ENCODE assay signal across 30 cellular contexts in genomic region chr9:107536462-107536861, GRCh38.
"Had no signal": no experiment of that assay in that cellular context is flagged by ENCODE, and none has a peak within 500 bp of the region (broad histone marks: within the 10 kb centered on the region; RNA-seq: fewer than 3 reads in every experiment).

No MANE protein-coding gene starts in this region.

- H3K4me3 ChIP-seq: adrenal gland, body of pancreas, esophagus muscularis mucosa, gastrocnemius medialis had no signal

- H3K27ac ChIP-seq: adrenal gland, body of pancreas, esophagus muscularis mucosa, foreskin keratinocyte, gastrocnemius medialis had no signal

- ATAC-seq: activated CD4-positive, alpha-beta T cell treated with anti-CD3 and anti-CD28 coated beads for 36 hours; activated naive CD8-positive, alpha-beta T cell treated with anti-CD3 and anti-CD28 coated beads, Interleukin-2, amount 50 U/mL, for 24 hours; activated T-cell treated with anti-CD3 and anti-CD28 coated beads, Interleukin-2, amount 50 U/mL, for 4 hours; body of pancreas; effector memory CD8-positive, alpha-beta T cell; foreskin keratinocyte; gastrocnemius medialis had no signal

- H3K27me3 ChIP-seq: adrenal gland, esophagus muscularis mucosa, foreskin keratinocyte, gastrocnemius medialis had no signal

- H3K9me3 Mint-ChIP-seq: activated CD4-positive, alpha-beta memory T cell treated with anti-CD3 and anti-CD28 coated beads, Interleukin-2, amount 10 ng/mL, durations not matched to agents 7 days and 5 days; activated CD4-positive, alpha-beta T cell treated with anti-CD3 and anti-CD28 coated beads, Interleukin-2, amount 10 ng/mL, durations not matched to agents 24 days and 14 days; activated naive CD4-positive, alpha-beta T cell treated with anti-CD3 and anti-CD28 coated beads for 36 hours; activated naive CD4-positive, alpha-beta T cell treated with anti-CD3 and anti-CD28 coated beads, Interleukin-2, amount 50 U/mL, for 24 hours; activated naive CD8-positive, alpha-beta T cell treated with anti-CD3 and anti-CD28 coated beads for 36 hours; activated naive CD8-positive, alpha-beta T cell treated with anti-CD3 and anti-CD28 coated beads, Interleukin-2, amount 50 U/mL, for 24 hours; activated T-cell treated with anti-CD3 and anti-CD28 coated beads, Interleukin-2, amount 50 U/mL, for 4 hours; activated T-helper 1 cell treated with anti-CD3 and anti-CD28 coated beads, Interleukin-12 subunit alpha, Interleukin-12 subunit beta, Interleukin-2, Interleukin-4 antibody, amounts not matched to agents 30 ng/mL and 10 ng/mL and 1 ng/mL, durations not matched to agents 14 hours and 24 hours and 36 hours; activated T-helper 2 cell treated with anti-CD3 and anti-CD28 coated beads, Interferon-gamma antibody, Interleukin-2, Interleukin-4, amounts not matched to agents 10 μg/mL and 5 μg/mL and 100 μg/mL, durations not matched to agents 14 hours and 24 hours and 36 hours; effector memory CD8-positive, alpha-beta T cell had no signal

- H3K36me3 Mint-ChIP-seq: activated naive CD4-positive, alpha-beta T cell treated with anti-CD3 and anti-CD28 coated beads, Interleukin-2, amount 50 U/mL, for 24 hours; activated naive CD8-positive, alpha-beta T cell treated with anti-CD3 and anti-CD28 coated beads for 36 hours had no signal

- H3K9me3 ChIP-seq: adrenal gland, body of pancreas, esophagus muscularis mucosa, gastrocnemius medialis had no signal

- H3K27ac Mint-ChIP-seq: activated CD4-positive, alpha-beta memory T cell treated with anti-CD3 and anti-CD28 coated beads, Interleukin-2, amount 10 ng/mL, durations not matched to agents 7 days and 5 days; activated CD4-positive, alpha-beta T cell treated with anti-CD3 and anti-CD28 coated beads for 36 hours; activated CD4-positive, alpha-beta T cell treated with anti-CD3 and anti-CD28 coated beads, Interleukin-2, amount 10 ng/mL, durations not matched to agents 24 days and 14 days; activated naive CD4-positive, alpha-beta T cell treated with anti-CD3 and anti-CD28 coated beads for 36 hours; activated naive CD4-positive, alpha-beta T cell treated with anti-CD3 and anti-CD28 coated beads, Interleukin-2, amount 50 U/mL, for 24 hours; activated naive CD8-positive, alpha-beta T cell treated with anti-CD3 and anti-CD28 coated beads for 36 hours; activated naive CD8-positive, alpha-beta T cell treated with anti-CD3 and anti-CD28 coated beads, Interleukin-2, amount 50 U/mL, for 24 hours; activated T-helper 1 cell treated with anti-CD3 and anti-CD28 coated beads, Interleukin-12 subunit alpha, Interleukin-12 subunit beta, Interleukin-2, Interleukin-4 antibody, amounts not matched to agents 30 ng/mL and 10 ng/mL and 1 ng/mL, durations not matched to agents 14 hours and 24 hours and 36 hours; activated T-helper 2 cell treated with anti-CD3 and anti-CD28 coated beads, Interferon-gamma antibody, Interleukin-2, Interleukin-4, amounts not matched to agents 10 μg/mL and 5 μg/mL and 100 μg/mL, durations not matched to agents 14 hours and 24 hours and 36 hours; effector memory CD8-positive, alpha-beta T cell had no signal

- DNase-seq: activated CD4-positive, alpha-beta memory T cell treated with anti-CD3 and anti-CD28 coated beads, Interleukin-2, amount 10 ng/mL, durations not matched to agents 7 days and 5 days; activated CD4-positive, alpha-beta T cell treated with anti-CD3 and anti-CD28 coated beads for 36 hours; activated CD4-positive, alpha-beta T cell treated with anti-CD3 and anti-CD28 coated beads, Interleukin-2, amount 10 ng/mL, durations not matched to agents 24 days and 14 days; activated CD4-positive, CD25-positive, alpha-beta regulatory T cell; activated CD4-positive, CD25-positive, alpha-beta regulatory T cell treated with anti-CD3 and anti-CD28 coated beads, Interleukin-2, amount 50 U/mL, for 72 hours; activated CD8-positive, alpha-beta memory T cell treated with anti-CD3 and anti-CD28 coated beads, Interleukin-2, amount 50 U/mL, for 48 hours; activated effector memory CD4-positive, alpha-beta T cell treated with anti-CD3 and anti-CD28 coated beads, Interleukin-2, amount 50 U/mL, for 16 hours; activated naive CD4-positive, alpha-beta T cell treated with anti-CD3 and anti-CD28 coated beads for 36 hours; activated naive CD8-positive, alpha-beta T cell treated with anti-CD3 and anti-CD28 coated beads for 36 hours; activated naive CD8-positive, alpha-beta T cell treated with anti-CD3 and anti-CD28 coated beads, Interleukin-2, amount 50 U/mL, for 24 hours; activated T-cell treated with anti-CD3 and anti-CD28 coated beads for 4 hours; activated T-cell treated with anti-CD3 and anti-CD28 coated beads, Interleukin-2, amount 50 U/mL, for 4 hours; adrenal gland; amygdala; aorta; body of pancreas; caudate nucleus; cortex of kidney; dermis blood vessel endothelial cell; effector CD4-positive, alpha-beta T cell; effector memory CD8-positive, alpha-beta T cell; erythroblast; foreskin keratinocyte; gastrocnemius medialis; glutamatergic neuron; T-helper 2 cell had no signal

- H3K36me3 ChIP-seq: adrenal gland, esophagus muscularis mucosa, gastrocnemius medialis had no signal

- H3K4me1 ChIP-seq: adrenal gland, body of pancreas, foreskin keratinocyte, gastrocnemius medialis had no signal

- H3K27me3 Mint-ChIP-seq: activated CD4-positive, alpha-beta memory T cell treated with anti-CD3 and anti-CD28 coated beads, Interleukin-2, amount 10 ng/mL, durations not matched to agents 7 days and 5 days; activated CD4-positive, alpha-beta T cell treated with anti-CD3 and anti-CD28 coated beads for 36 hours; activated CD4-positive, alpha-beta T cell treated with anti-CD3 and anti-CD28 coated beads, Interleukin-2, amount 10 ng/mL, durations not matched to agents 24 days and 14 days; activated naive CD4-positive, alpha-beta T cell treated with anti-CD3 and anti-CD28 coated beads, Interleukin-2, amount 50 U/mL, for 24 hours; activated naive CD8-positive, alpha-beta T cell treated with anti-CD3 and anti-CD28 coated beads for 36 hours; effector memory CD8-positive, alpha-beta T cell had no signal

- H3K4me3 Mint-ChIP-seq: activated CD4-positive, alpha-beta memory T cell treated with anti-CD3 and anti-CD28 coated beads, Interleukin-2, amount 10 ng/mL, durations not matched to agents 7 days and 5 days; activated CD4-positive, alpha-beta T cell treated with anti-CD3 and anti-CD28 coated beads for 36 hours; activated CD4-positive, alpha-beta T cell treated with anti-CD3 and anti-CD28 coated beads, Interleukin-2, amount 10 ng/mL, durations not matched to agents 24 days and 14 days; activated naive CD4-positive, alpha-beta T cell treated with anti-CD3 and anti-CD28 coated beads for 36 hours; activated naive CD4-positive, alpha-beta T cell treated with anti-CD3 and anti-CD28 coated beads, Interleukin-2, amount 50 U/mL, for 24 hours; activated naive CD8-positive, alpha-beta T cell treated with anti-CD3 and anti-CD28 coated beads for 36 hours; activated naive CD8-positive, alpha-beta T cell treated with anti-CD3 and anti-CD28 coated beads, Interleukin-2, amount 50 U/mL, for 24 hours; activated T-cell treated with anti-CD3 and anti-CD28 coated beads, Interleukin-2, amount 50 U/mL, for 4 hours; activated T-helper 1 cell treated with anti-CD3 and anti-CD28 coated beads, Interleukin-12 subunit alpha, Interleukin-12 subunit beta, Interleukin-2, Interleukin-4 antibody, amounts not matched to agents 30 ng/mL and 10 ng/mL and 1 ng/mL, durations not matched to agents 14 hours and 24 hours and 36 hours; effector memory CD8-positive, alpha-beta T cell had no signal

- H3K4me1 Mint-ChIP-seq: activated CD4-positive, alpha-beta memory T cell treated with anti-CD3 and anti-CD28 coated beads, Interleukin-2, amount 10 ng/mL, durations not matched to agents 7 days and 5 days; activated CD4-positive, alpha-beta T cell treated with anti-CD3 and anti-CD28 coated beads for 36 hours; activated CD4-positive, alpha-beta T cell treated with anti-CD3 and anti-CD28 coated beads, Interleukin-2, amount 10 ng/mL, durations not matched to agents 24 days and 14 days; activated naive CD4-positive, alpha-beta T cell treated with anti-CD3 and anti-CD28 coated beads, Interleukin-2, amount 50 U/mL, for 24 hours; activated naive CD8-positive, alpha-beta T cell treated with anti-CD3 and anti-CD28 coated beads for 36 hours; activated naive CD8-positive, alpha-beta T cell treated with anti-CD3 and anti-CD28 coated beads, Interleukin-2, amount 50 U/mL, for 24 hours had no signal
